ENCODE assay signal across 30 cellular contexts in the genomic region with DNA sequence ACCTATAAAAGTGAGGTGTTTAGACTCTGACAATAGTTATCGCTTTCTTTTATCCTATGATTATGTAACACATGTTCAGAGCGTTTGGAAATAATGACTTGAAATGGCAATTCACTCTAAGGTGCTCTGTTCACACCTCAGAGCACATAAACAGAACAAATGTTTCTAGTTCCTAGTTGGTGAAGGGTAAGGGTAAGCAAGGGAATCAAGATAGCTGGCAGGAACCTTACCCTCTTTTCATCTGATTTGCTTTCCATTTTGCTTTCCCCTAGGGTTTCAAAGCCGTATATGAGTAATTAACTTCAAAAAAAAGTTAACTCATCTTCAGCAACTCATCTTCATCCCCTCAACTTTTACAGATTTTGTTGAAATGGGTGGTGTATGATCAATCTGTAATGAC. TPM values are rescaled to one million over a fixed set of nuclear protein-coding genes. Genes with fewer than 3 reads are reported as not detected.
DNase-seq lines count a peak whose midpoint lies in the region; ATAC-seq and TF ChIP-seq lines count a peak whose summit lies in the region.
"Had no signal": no experiment of that assay in that cellular context is flagged by ENCODE, and none has a peak within 500 bp of the region (broad histone marks: within the 10 kb centered on the region; RNA-seq: fewer than 3 reads in every experiment).

No MANE protein-coding gene starts in this region.

- H3K9me3 ChIP-seq in CD8-positive, alpha-beta memory T cell (ENCODE audit: low read length), result no peaks in the 10 kb centered on the region
- H3K9me3 ChIP-seq in tibial nerve (no peaks in the 10 kb centered on the region), right atrium auricular region (no peaks in the 10 kb centered on the region)
- H3K9me3 ChIP-seq: breast epithelium, colonic mucosa, suprapubic skin, uterus had no signal

- peak overlapping the region in 3 of 7 donors; percentile 10 to 41 (median 23) for H3K4me3 Mint-ChIP-seq in CD8-positive, alpha-beta memory T cell
- no peak overlapping the region for H3K4me3 Mint-ChIP-seq in effector memory CD8-positive, alpha-beta T cell
- H3K4me3 Mint-ChIP-seq in stimulated activated effector memory CD8-positive, alpha-beta T cell treated with anti-CD3 and anti-CD28 coated beads, Interleukin-12 subunit alpha, Interleukin-12 subunit beta, amount 100 ng/mL, for 72 hours, result no peak overlapping the region
- H3K4me3 Mint-ChIP-seq: activated T-cell treated with anti-CD3 and anti-CD28 coated beads, Interleukin-2, amount 50 U/mL, for 4 hours had no signal

- peaks cover 33% of the 10 kb centered on the region for H3K4me1 ChIP-seq in CD8-positive, alpha-beta memory T cell (ENCODE audit: insufficient read depth, low read length)
- H3K4me1 ChIP-seq in tibial nerve, result peaks cover 0 to 23% (median 4%) of the 10 kb centered on the region in 4 donors
- peaks cover 0 to 23% of the 10 kb centered on the region in 2 donors for H3K4me1 ChIP-seq in right atrium auricular region
- H3K4me1 ChIP-seq: colonic mucosa had no signal

- no peaks in the 10 kb centered on the region for H3K9me3 Mint-ChIP-seq in CD8-positive, alpha-beta memory T cell
- no peaks in the 10 kb centered on the region for H3K9me3 Mint-ChIP-seq in effector memory CD8-positive, alpha-beta T cell
- H3K9me3 Mint-ChIP-seq in stimulated activated effector memory CD8-positive, alpha-beta T cell treated with anti-CD3 and anti-CD28 coated beads, Interleukin-12 subunit alpha, Interleukin-12 subunit beta, amount 100 ng/mL, for 72 hours, result no peaks in the 10 kb centered on the region
- H3K9me3 Mint-ChIP-seq: activated T-cell treated with anti-CD3 and anti-CD28 coated beads, Interleukin-2, amount 50 U/mL, for 4 hours; immature natural killer cell had no signal

- no peak overlapping the region for H3K4me3 ChIP-seq in CD8-positive, alpha-beta memory T cell (ENCODE audit: low read length)
- no peak overlapping the region for H3K4me3 ChIP-seq in tibial nerve
- H3K4me3 ChIP-seq in right atrium auricular region, result no peak overlapping the region
- H3K4me3 ChIP-seq: breast epithelium, colonic mucosa, hepatocyte, suprapubic skin, uterus had no signal

- H3K36me3 Mint-ChIP-seq in CD8-positive, alpha-beta memory T cell, result peaks cover 0 to 26% (median 2%) of the 10 kb centered on the region in 3 donors
- H3K36me3 Mint-ChIP-seq in effector memory CD8-positive, alpha-beta T cell (ENCODE audit: insufficient read depth), result peaks cover 25% of the 10 kb centered on the region
- H3K36me3 Mint-ChIP-seq in stimulated activated effector memory CD8-positive, alpha-beta T cell treated with anti-CD3 and anti-CD28 coated beads, Interleukin-12 subunit alpha, Interleukin-12 subunit beta, amount 100 ng/mL, for 72 hours, result peaks cover 22% of the 10 kb centered on the region

- peaks cover 37 to 64% (median 55%) of the 10 kb centered on the region in 3 donors for H3K4me1 Mint-ChIP-seq in CD8-positive, alpha-beta memory T cell
- peaks cover 20 to 40% of the 10 kb centered on the region in 2 donors for H3K4me1 Mint-ChIP-seq in effector memory CD8-positive, alpha-beta T cell (ENCODE audit: low read depth in 2 of 2)
- peaks cover 28% of the 10 kb centered on the region for H3K4me1 Mint-ChIP-seq in stimulated activated effector memory CD8-positive, alpha-beta T cell treated with anti-CD3 and anti-CD28 coated beads, Interleukin-12 subunit alpha, Interleukin-12 subunit beta, amount 100 ng/mL, for 72 hours

- TF ChIP-seq CTCF in tibial nerve (IDR thresholded peaks at IDR 0.05) (no peak), right atrium auricular region (IDR thresholded peaks at IDR 0.05) (no peak)

- DNase-seq in CD8-positive, alpha-beta memory T cell, result no peak
- DNase-seq in NAMALWA (ENCODE audit: low spot score) (peak; percentile 45), tibial nerve (ENCODE audit: low spot score in 2 of 2) (no peak), right atrium auricular region (ENCODE audit: low spot score) (no peak)
- DNase-seq in effector memory CD8-positive, alpha-beta T cell, result no peak
- DNase-seq in stimulated activated effector memory CD8-positive, alpha-beta T cell treated with anti-CD3 and anti-CD28 coated beads, Interleukin-12 subunit alpha, Interleukin-12 subunit beta, amount 100 ng/mL, for 72 hours (ENCODE audit: low spot score in 2 of 2), result no peak
- DNase-seq: activated CD4-positive, alpha-beta T cell treated with anti-CD3 and anti-CD28 coated beads for 48 hours; activated naive CD4-positive, alpha-beta T cell treated with Interleukin-2 at 50 U/mL for 16 hours; activated T-cell treated with anti-CD3 and anti-CD28 coated beads, Interleukin-2, amount 50 U/mL, for 4 hours; amniotic stem cell; CD4-positive, CD25-positive, alpha-beta regulatory T cell; colonic mucosa; effector memory CD4-positive, alpha-beta T cell; foreskin melanocyte; GF-D8; immature natural killer cell; KBM-7; left ventricle myocardium superior; midbrain; NCI-H146; NCI-H2171 treated with DMSO at 0.1 percent for 48 hours; NCI-H524; NK-92 treated with Interleukin-12 subunit alpha and Interleukin-12 subunit beta, amount 100 ng/mL, for 24 hours; T-helper 2 cell; uterus had no signal

- H3K27ac Mint-ChIP-seq in CD8-positive, alpha-beta memory T cell, result peak overlapping the region; percentile 54 to 98 (median 86)
- peak overlapping the region; percentile 90 to 92 for H3K27ac Mint-ChIP-seq in effector memory CD8-positive, alpha-beta T cell
- H3K27ac Mint-ChIP-seq in stimulated activated effector memory CD8-positive, alpha-beta T cell treated with anti-CD3 and anti-CD28 coated beads, Interleukin-12 subunit alpha, Interleukin-12 subunit beta, amount 100 ng/mL, for 72 hours, result peak overlapping the region; percentile 80

- no peaks in the 10 kb centered on the region for H3K36me3 ChIP-seq in CD8-positive, alpha-beta memory T cell (ENCODE audit: insufficient read depth, low read length)
- H3K36me3 ChIP-seq in tibial nerve (no peaks in the 10 kb centered on the region), right atrium auricular region (peaks cover 7% of the 10 kb centered on the region)
- H3K36me3 ChIP-seq: breast epithelium, colonic mucosa, suprapubic skin, uterus had no signal

- peaks cover 0 to 6% of the 10 kb centered on the region in 2 donors for H3K27me3 Mint-ChIP-seq in CD8-positive, alpha-beta memory T cell
- H3K27me3 Mint-ChIP-seq in effector memory CD8-positive, alpha-beta T cell, result no peaks in the 10 kb centered on the region

- ATAC-seq in effector memory CD8-positive, alpha-beta T cell (replicated peaks), result no peak
- no peak for ATAC-seq in stimulated activated effector memory CD8-positive, alpha-beta T cell treated with anti-CD3 and anti-CD28 coated beads, Interleukin-12 subunit alpha, Interleukin-12 subunit beta, amount 100 ng/mL, for 72 hours
- ATAC-seq in GM19463 (IDR thresholded peaks at IDR 0.05; ENCODE audit: unreplicated experiment), result no peak
- ATAC-seq: activated T-cell treated with anti-CD3 and anti-CD28 coated beads, Interleukin-2, amount 50 U/mL, for 4 hours; esophagus mucosa; left ventricle myocardium superior had no signal

- POLR2A ChIA-PET in CD8-positive, alpha-beta memory T cell (lab: Charles Lee), result no interaction called here

- H3K27me3 ChIP-seq in CD8-positive, alpha-beta memory T cell (ENCODE audit: insufficient read depth, low read length, poor library complexity, severe bottlenecking), result no peaks in the 10 kb centered on the region
- H3K27me3 ChIP-seq in tibial nerve (no peaks in the 10 kb centered on the region), right atrium auricular region (no peaks in the 10 kb centered on the region)
- H3K27me3 ChIP-seq: breast epithelium, colonic mucosa, hepatocyte, suprapubic skin, uterus had no signal

- no peak for TF ChIP-seq POLR2A in tibial nerve (IDR thresholded peaks at IDR 0.05)

- CTCF ChIA-PET in CD8-positive, alpha-beta memory T cell (lab: Charles Lee), result no interaction called here

- no peak for TF ChIP-seq EP300 in tibial nerve (IDR thresholded peaks at IDR 0.05)

- no peak overlapping the region for H3K27ac ChIP-seq in CD8-positive, alpha-beta memory T cell (ENCODE audit: low read depth, low read length)
- H3K27ac ChIP-seq in tibial nerve (no peak overlapping the region), right atrium auricular region (peak overlapping the region in 1 of 2 donors; percentile 98)
- H3K27ac ChIP-seq: colonic mucosa, hepatocyte, suprapubic skin had no signal

- 87 to 89% methylated on average over 3 of the region's 3 CpGs for WGBS in tibial nerve, 2 donors

RNA-seq across cellular contexts. Expression of a gene that starts 2.3 kb away (rescaled TPM):
- 10 to 100 TPM; 17.1 to 17.2 TPM for total RNA-seq in CD8-positive, alpha-beta memory T cell
- polyA plus RNA-seq in CD8-positive, alpha-beta memory T cell, result 16.4 TPM
- total RNA-seq in tibial nerve, result 10 to 100 TPM; 64.5 to 98.8 (median 88.5) TPM
- 10 to 100 TPM; 21.6 to 36.7 TPM for total RNA-seq in right atrium auricular region
